Comparison of ENCODE assay signal across 19 cellular contexts in the genomic region with DNA sequence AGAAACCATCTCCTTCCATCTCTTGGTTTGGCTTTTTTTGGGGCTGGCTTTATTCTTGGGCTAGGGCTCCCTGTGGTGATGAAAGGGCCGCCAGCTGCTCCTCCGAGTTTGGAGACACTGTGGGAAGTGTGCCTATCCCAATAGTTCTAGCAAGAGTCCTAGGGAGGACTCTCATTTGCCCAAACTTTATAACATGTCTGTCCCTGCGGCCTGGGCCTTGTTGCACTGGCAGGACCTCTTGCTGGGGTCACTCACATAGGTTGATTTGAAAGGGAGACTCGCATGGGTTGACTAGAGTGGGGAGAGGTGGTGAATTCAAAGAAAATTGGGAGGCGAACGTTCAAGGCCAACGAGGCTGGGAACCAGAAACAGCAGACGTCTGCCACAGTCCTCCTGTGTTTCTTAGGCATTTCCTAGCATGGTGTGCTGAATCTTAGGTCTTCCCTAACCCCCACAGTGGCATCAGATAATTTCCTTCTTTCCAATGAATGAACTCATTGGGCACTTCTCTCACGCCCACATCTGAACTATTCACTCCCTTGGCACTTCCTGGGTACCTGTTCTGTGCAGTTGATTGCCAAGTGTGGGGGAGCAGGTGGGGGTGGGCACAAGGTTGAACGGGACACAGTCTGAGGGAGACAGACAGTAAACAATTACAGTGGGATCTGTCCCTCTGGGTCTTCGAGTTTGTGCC. TPM values are rescaled to one million over a fixed set of nuclear protein-coding genes. Genes with fewer than 3 reads are reported as not detected.
DNase-seq lines count a peak whose midpoint lies in the region; ATAC-seq, FAIRE-seq and TF ChIP-seq lines count a peak whose summit lies in the region.
"Had no signal": no experiment of that assay in that cellular context is flagged by ENCODE, and none has a peak within 500 bp of the region (broad histone marks: within the 10 kb centered on the region; RNA-seq: fewer than 3 reads in every experiment).

No MANE protein-coding gene starts in this region.

- no peaks in the 10 kb centered on the region for H3K9me2 ChIP-seq in GM23338 (ENCODE audit: insufficient read depth)

- H3K27ac ChIP-seq in GM23338 (ENCODE audit: low read depth) (no peak overlapping the region), right atrium auricular region (no peak overlapping the region)
- H3K27ac ChIP-seq: C4-2B, Peyer's patch had no signal

- H3K27me3 ChIP-seq in GM23338 (ENCODE audit: insufficient read depth) (no peaks in the 10 kb centered on the region), right atrium auricular region (no peaks in the 10 kb centered on the region)
- H3K27me3 ChIP-seq: Peyer's patch had no signal

- H3K9me3 ChIP-seq in right atrium auricular region, result no peaks in the 10 kb centered on the region
- H3K9me3 ChIP-seq: Peyer's patch had no signal

- TF ChIP-seq CTCF in GM23338 (conservative IDR thresholded peaks at IDR 0.05; ENCODE audit: low read depth in 2 of 2), result no peak
- TF ChIP-seq CTCF in epithelial cell of esophagus (IDR thresholded peaks at IDR 0.05; ENCODE audit: insufficient read depth, low read depth, low read length, missing control alignments), result no peak
- TF ChIP-seq CTCF in nephron (IDR thresholded peaks at IDR 0.05; ENCODE audit: unreplicated experiment in 3 of 3), result no peak
- no peak for TF ChIP-seq CTCF in right atrium auricular region (IDR thresholded peaks at IDR 0.05)

- no peaks in the 10 kb centered on the region; the same call in 1 of the 2 replicates for H3K36me3 ChIP-seq in GM23338 (ENCODE audit: insufficient read depth)
- H3K36me3 ChIP-seq in right atrium auricular region, result no peaks in the 10 kb centered on the region
- H3K36me3 ChIP-seq: Peyer's patch had no signal

- H3K27me3 Mint-ChIP-seq in GM23338 (ENCODE audit: insufficient read depth, low read depth, poor library complexity), result no peaks in the 10 kb centered on the region
- H3K27me3 Mint-ChIP-seq in nephron (ENCODE audit: low read depth), result no peaks in the 10 kb centered on the region

- H2AFZ ChIP-seq in GM23338, result peak overlapping the region; percentile 80

- DNase-seq in GM23338 (ENCODE audit: low spot score) (no peak), RCC 7860 (ENCODE audit: low spot score) (peak; percentile 23), epithelial cell of esophagus (ENCODE audit: low read depth) (peak; percentile 53), NCI-H82 (lab: John Stamatoyannopoulos, UW) (no peak), right atrium auricular region (ENCODE audit: low spot score) (no peak)
- DNase-seq: DMS 273 treated with DMSO at 0.1 percent for 48 hours, GDM1, KG1, NCI-H1436, NCI-H2029 treated with DMSO at 0.1 percent for 48 hours, NCI-H2171 treated with DMSO at 0.1 percent for 48 hours, NCI-H446 treated with DMSO at 0.1 percent for 48 hours, SHP77 treated with DMSO at 0.1 percent for 48 hours had no signal

- ATAC-seq in GM23338 (peak; percentile 36; the same call in 2 of the 3 replicates), HG02642 (IDR thresholded peaks at IDR 0.05; ENCODE audit: poor library complexity, unreplicated experiment) (no peak), GM18502 (IDR thresholded peaks at IDR 0.05; ENCODE audit: poor library complexity, unreplicated experiment) (no peak)
- ATAC-seq: GM12878 had no signal

- H3K79me2 ChIP-seq in GM23338 (replicated peaks; ENCODE audit: insufficient read depth), result no peaks in the 10 kb centered on the region

- H3K4me3 Mint-ChIP-seq in GM23338 (no peak overlapping the region), nephron (no peak overlapping the region)

- FAIRE-seq in RCC 7860 (lab: Jason Lieb, UNC), result no peak
- FAIRE-seq: GM12878 had no signal

- no peaks in the 10 kb centered on the region; the same call in 2 of the 3 replicates for H3K36me3 Mint-ChIP-seq in GM23338 (ENCODE audit: low read depth)
- H3K36me3 Mint-ChIP-seq in nephron (ENCODE audit: low read depth), result no peaks in the 10 kb centered on the region

- no peaks in the 10 kb centered on the region for H3F3A ChIP-seq in GM23338 (replicated peaks; ENCODE audit: low read depth)

- H3K4me3 ChIP-seq in GM23338 (no peak overlapping the region), epithelial cell of esophagus (ENCODE audit: low read length) (no peak overlapping the region), right atrium auricular region (no peak overlapping the region)
- H3K4me3 ChIP-seq: GM12878, Peyer's patch had no signal

- no peaks in the 10 kb centered on the region for H3K9me3 Mint-ChIP-seq in GM23338
- no peaks in the 10 kb centered on the region for H3K9me3 Mint-ChIP-seq in nephron

- H3K4me1 Mint-ChIP-seq in GM23338, result peaks cover 24% of the 10 kb centered on the region
- peaks cover 8% of the 10 kb centered on the region for H3K4me1 Mint-ChIP-seq in nephron

- H4K20me1 ChIP-seq in GM23338 (replicated peaks; ENCODE audit: insufficient read depth), result no peaks in the 10 kb centered on the region

- H3K27ac Mint-ChIP-seq in GM23338 (no peak overlapping the region), nephron (peak overlapping the region in 2 of 3 experiments; percentile 37 to 82)

- H3K4me2 ChIP-seq in GM23338, result no peak overlapping the region

- no peaks in the 10 kb centered on the region; the same call in 1 of the 2 replicates for H3K4me1 ChIP-seq in GM23338 (ENCODE audit: insufficient read depth)
- no peaks in the 10 kb centered on the region for H3K4me1 ChIP-seq in right atrium auricular region
- H3K4me1 ChIP-seq: Peyer's patch had no signal

TF ChIP-seq in GM23338, 12 proteins besides CTCF, POLR2A, EP300 and RAD21 (continues in another document):
- TF ChIP-seq, protein P1, sequence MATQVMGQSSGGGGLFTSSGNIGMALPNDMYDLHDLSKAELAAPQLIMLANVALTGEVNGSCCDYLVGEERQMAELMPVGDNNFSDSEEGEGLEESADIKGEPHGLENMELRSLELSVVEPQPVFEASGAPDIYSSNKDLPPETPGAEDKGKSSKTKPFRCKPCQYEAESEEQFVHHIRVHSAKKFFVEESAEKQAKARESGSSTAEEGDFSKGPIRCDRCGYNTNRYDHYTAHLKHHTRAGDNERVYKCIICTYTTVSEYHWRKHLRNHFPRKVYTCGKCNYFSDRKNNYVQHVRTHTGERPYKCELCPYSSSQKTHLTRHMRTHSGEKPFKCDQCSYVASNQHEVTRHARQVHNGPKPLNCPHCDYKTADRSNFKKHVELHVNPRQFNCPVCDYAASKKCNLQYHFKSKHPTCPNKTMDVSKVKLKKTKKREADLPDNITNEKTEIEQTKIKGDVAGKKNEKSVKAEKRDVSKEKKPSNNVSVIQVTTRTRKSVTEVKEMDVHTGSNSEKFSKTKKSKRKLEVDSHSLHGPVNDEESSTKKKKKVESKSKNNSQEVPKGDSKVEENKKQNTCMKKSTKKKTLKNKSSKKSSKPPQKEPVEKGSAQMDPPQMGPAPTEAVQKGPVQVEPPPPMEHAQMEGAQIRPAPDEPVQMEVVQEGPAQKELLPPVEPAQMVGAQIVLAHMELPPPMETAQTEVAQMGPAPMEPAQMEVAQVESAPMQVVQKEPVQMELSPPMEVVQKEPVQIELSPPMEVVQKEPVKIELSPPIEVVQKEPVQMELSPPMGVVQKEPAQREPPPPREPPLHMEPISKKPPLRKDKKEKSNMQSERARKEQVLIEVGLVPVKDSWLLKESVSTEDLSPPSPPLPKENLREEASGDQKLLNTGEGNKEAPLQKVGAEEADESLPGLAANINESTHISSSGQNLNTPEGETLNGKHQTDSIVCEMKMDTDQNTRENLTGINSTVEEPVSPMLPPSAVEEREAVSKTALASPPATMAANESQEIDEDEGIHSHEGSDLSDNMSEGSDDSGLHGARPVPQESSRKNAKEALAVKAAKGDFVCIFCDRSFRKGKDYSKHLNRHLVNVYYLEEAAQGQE (IDR thresholded peaks at IDR 0.05; ENCODE audit: unreplicated experiment), result no peak
- TF ChIP-seq ZNF114 (CRISPR knock-in tag; IDR thresholded peaks at IDR 0.05) (no peak), EZH2 (IDR thresholded peaks at IDR 0.05; ENCODE audit: low read depth, unreplicated experiment) (no peak), NANOG (IDR thresholded peaks at IDR 0.05; ENCODE audit: borderline replicate concordance) (no peak), JUNB (IDR thresholded peaks at IDR 0.05; ENCODE audit: unreplicated experiment) (no peak), STAT1 (IDR thresholded peaks at IDR 0.05; ENCODE audit: unreplicated experiment) (no peak), ZNF331 (CRISPR knock-in tag; IDR thresholded peaks at IDR 0.05; ENCODE audit: low read depth) (no peak), CREB1 (CRISPR knock-in tag; IDR thresholded peaks at IDR 0.05; ENCODE audit: low read depth) (no peak), POLR2AphosphoS5 (IDR thresholded peaks at IDR 0.05; ENCODE audit: low read depth) (no peak)
- TF ChIP-seq, protein P2, sequence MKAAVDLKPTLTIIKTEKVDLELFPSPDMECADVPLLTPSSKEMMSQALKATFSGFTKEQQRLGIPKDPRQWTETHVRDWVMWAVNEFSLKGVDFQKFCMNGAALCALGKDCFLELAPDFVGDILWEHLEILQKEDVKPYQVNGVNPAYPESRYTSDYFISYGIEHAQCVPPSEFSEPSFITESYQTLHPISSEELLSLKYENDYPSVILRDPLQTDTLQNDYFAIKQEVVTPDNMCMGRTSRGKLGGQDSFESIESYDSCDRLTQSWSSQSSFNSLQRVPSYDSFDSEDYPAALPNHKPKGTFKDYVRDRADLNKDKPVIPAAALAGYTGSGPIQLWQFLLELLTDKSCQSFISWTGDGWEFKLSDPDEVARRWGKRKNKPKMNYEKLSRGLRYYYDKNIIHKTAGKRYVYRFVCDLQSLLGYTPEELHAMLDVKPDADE (IDR thresholded peaks at IDR 0.05), result no peak

RNA-seq across cellular contexts. Expression of a gene that starts 26.8 kb away (rescaled TPM):
- 98.8 and 106 TPM in 2 replicates for total RNA-seq in GM23338 (2014; rRNA removed; shearing (Covaris generic))
- polyA plus RNA-seq in GM23338 (2016; fragmentation: Nextera tagmentation; extraction: Ambion mirVana), result 263 and 289 TPM in 2 replicates
- total RNA-seq in right atrium auricular region, result 10 to 100 TPM; 13.3 to 14.9 TPM

RNA-seq across cellular contexts. Expression of a gene that starts 45.5 kb away (rescaled TPM):
- total RNA-seq in GM23338 (2014; rRNA removed; shearing (Covaris generic)), result 94.2 and 94.8 TPM in 2 replicates
- 49.6 and 62.5 TPM in 2 replicates for polyA plus RNA-seq in GM23338 (2016; fragmentation: Nextera tagmentation; extraction: Ambion mirVana)
- total RNA-seq in right atrium auricular region, result 10 to 100 TPM; 22.4 to 30.9 TPM

Comparison
In these comparisons a context has a peak if more than half of its experiments do, and no peak if none do; other contexts are left out.
1. DNase-seq: peak in RCC 7860 (single experiment) and epithelial cell of esophagus (single experiment); none in GM23338 (single experiment), NCI-H82 (single experiment) and right atrium auricular region (single experiment).